ENCODE assay signal across 19 cellular contexts in genomic region chr18:76461692-76462325, GRCh38. TPM values are rescaled to one million over a fixed set of nuclear protein-coding genes. Genes with fewer than 3 reads are reported as not detected.
A peak's percentile ranks its signal among the peaks of the same experiment; 100 is the strongest.
DNase-seq lines count a peak whose midpoint lies in the region; ATAC-seq, FAIRE-seq and TF ChIP-seq lines count a peak whose summit lies in the region.
"Had no signal": no experiment of that assay in that cellular context is flagged by ENCODE, and none has a peak within 500 bp of the region (broad histone marks: within the 10 kb centered on the region; RNA-seq: fewer than 3 reads in every experiment).

No MANE protein-coding gene starts in this region.

- H3K9ac ChIP-seq in astrocyte (ENCODE audit: low read length): no peak overlapping the region

- peaks cover 25% of the 10 kb centered on the region for H3K4me1 Mint-ChIP-seq in astrocyte (ENCODE audit: low read depth, unreplicated experiment)

- no peak for TF ChIP-seq CTCF in astrocyte (IDR thresholded peaks at IDR 0.05; ENCODE audit: insufficient read depth, low read depth, low read length)
- no peak for TF ChIP-seq CTCF in lung (IDR thresholded peaks at IDR 0.05; ENCODE audit: control extremely low read depth, extremely low read depth)
- no peak for TF ChIP-seq CTCF in suprapubic skin (IDR thresholded peaks at IDR 0.05)

- no peak for TF ChIP-seq EP300 in suprapubic skin (IDR thresholded peaks at IDR 0.05)

- H3K4me1 ChIP-seq in astrocyte (ENCODE audit: insufficient read depth, low read length): peaks cover 34% of the 10 kb centered on the region
- peaks cover 0 to 10% of the 10 kb centered on the region in 2 donors for H3K4me1 ChIP-seq in lung (ENCODE audit: control insufficient read depth in 2 of 2, insufficient read depth in 2 of 2, low read length in 2 of 2)
- H3K4me1 ChIP-seq in suprapubic skin: peaks cover 23% of the 10 kb centered on the region
- H3K4me1 ChIP-seq: BE2C, SJCRH30 had no signal

- TF ChIP-seq POLR2A in suprapubic skin (IDR thresholded peaks at IDR 0.05): no peak

- H4K20me1 ChIP-seq in astrocyte (ENCODE audit: insufficient read depth, low read length): peaks cover 18% of the 10 kb centered on the region

- no peak overlapping the region for H3K4me3 Mint-ChIP-seq in astrocyte (ENCODE audit: unreplicated experiment)

- H2AFZ ChIP-seq in astrocyte (ENCODE audit: low read depth, low read length): no peak overlapping the region

- peaks cover 23% of the 10 kb centered on the region for H3K36me3 Mint-ChIP-seq in astrocyte (ENCODE audit: low read depth, unreplicated experiment)

- no peak for FAIRE-seq in astrocyte (lab: Jason Lieb, UNC)
- FAIRE-seq: GM12892 had no signal

- DNase-seq in H7: peak; percentile 41
- DNase-seq in astrocyte (ENCODE audit: low read depth): no peak
- DNase-seq in lung (ENCODE audit: low spot score): peak; percentile 22
- DNase-seq in suprapubic skin (ENCODE audit: low spot score in 2 of 2): peak; percentile 65 to 80
- DNase-seq in NCI-H345 treated with DMSO at 0.1 percent for 48 hours (lab: John Stamatoyannopoulos, UW; ENCODE audit: unreplicated experiment): no peak
- DNase-seq in DMS79 (lab: John Stamatoyannopoulos, UW): no peak
- no peak for DNase-seq in stimulated activated naive CD4-positive, alpha-beta T cell treated with Interleukin-2 at 50 U/mL for 16 hours (lab: John Stamatoyannopoulos, UW)
- DNase-seq: BE2C; CD8-positive, alpha-beta memory T cell; GF-D8; GOT3; KG1; NCI-H1436 treated with DMSO at 0.1 percent for 48 hours; NCI-H2029 treated with DMSO at 0.1 percent for 48 hours; NCI-H510A; NCI-H82; PC-3; SJCRH30 had no signal

- H3K79me2 ChIP-seq in astrocyte (ENCODE audit: insufficient read depth, low read length): peaks cover 83% of the 10 kb centered on the region

- H3K27me3 ChIP-seq in H7 (ENCODE audit: control insufficient read depth, insufficient read depth, low read length): no peaks in the 10 kb centered on the region
- H3K27me3 ChIP-seq in astrocyte (ENCODE audit: insufficient read depth, low read length): no peaks in the 10 kb centered on the region
- no peaks in the 10 kb centered on the region for H3K27me3 ChIP-seq in lung (ENCODE audit: control insufficient read depth, insufficient read depth)
- no peaks in the 10 kb centered on the region for H3K27me3 ChIP-seq in suprapubic skin
- H3K27me3 ChIP-seq: BE2C, SJCRH30 had no signal

- 91 to 95% methylated on average over 27 of the region's 27 CpGs for WGBS in lung, 2 donors
- 97% methylated on average over 26 of the region's 27 CpGs for WGBS in suprapubic skin

- no peaks in the 10 kb centered on the region for H3K9me3 Mint-ChIP-seq in astrocyte (ENCODE audit: unreplicated experiment)
- H3K9me3 Mint-ChIP-seq: CD8-positive, alpha-beta memory T cell had no signal

- H3K27me3 Mint-ChIP-seq in astrocyte (ENCODE audit: low read depth, unreplicated experiment): no peaks in the 10 kb centered on the region

- no peak overlapping the region for H3K4me2 ChIP-seq in astrocyte (ENCODE audit: low read length)

- H3K9me3 ChIP-seq in astrocyte (ENCODE audit: insufficient read depth, low read depth, low read length) (no peaks in the 10 kb centered on the region), lung (ENCODE audit: control insufficient read depth in 2 of 2, insufficient read depth in 1 of 2, low read length in 1 of 2) (no peaks in the 10 kb centered on the region), suprapubic skin (no peaks in the 10 kb centered on the region)
- H3K9me3 ChIP-seq: BE2C, SJCRH30 had no signal

- H3K27ac ChIP-seq in astrocyte (ENCODE audit: low read depth, low read length) (no peak overlapping the region), lung (ENCODE audit: low read depth in 1 of 2, low read length in 1 of 2) (no peak overlapping the region), suprapubic skin (no peak overlapping the region)
- H3K27ac ChIP-seq: SJCRH30 had no signal

- no peak for ATAC-seq in lung (ENCODE audit: insufficient read depth, low FRiP score)
- ATAC-seq: PC-3 had no signal

- H3K4me3 ChIP-seq in H7 (ENCODE audit: insufficient read depth, low read depth, low read length): no peak overlapping the region
- no peak overlapping the region for H3K4me3 ChIP-seq in astrocyte (ENCODE audit: insufficient read depth, low read depth, low read length)
- H3K4me3 ChIP-seq in lung: no peak overlapping the region
- no peak overlapping the region for H3K4me3 ChIP-seq in suprapubic skin
- H3K4me3 ChIP-seq: SJCRH30 had no signal

- H3K36me3 ChIP-seq in H7 (replicated peaks; ENCODE audit: control insufficient read depth, insufficient read depth, low read length): no peaks in the 10 kb centered on the region
- peaks cover 2% of the 10 kb centered on the region for H3K36me3 ChIP-seq in astrocyte (ENCODE audit: insufficient read depth, low read length)
- H3K36me3 ChIP-seq in lung (ENCODE audit: control insufficient read depth in 2 of 2, insufficient read depth in 2 of 2, low read length in 2 of 2): peaks cover 0 to 7% of the 10 kb centered on the region in 2 donors
- H3K36me3 ChIP-seq in suprapubic skin: peaks cover 13% of the 10 kb centered on the region
- H3K36me3 ChIP-seq: BE2C, SJCRH30 had no signal

- H3K27ac Mint-ChIP-seq in astrocyte (ENCODE audit: unreplicated experiment): peak overlapping the region; percentile 60
- H3K27ac Mint-ChIP-seq: CD8-positive, alpha-beta memory T cell had no signal

RNA-seq across cellular contexts. Expression of gene ZNF516, which starts 33.2 kb away (rescaled TPM):
- total RNA-seq in H7 (2014; rRNA removed; shearing (Covaris generic)): 41.8 and 53.9 TPM in 2 replicates
- 55.9 and 59.8 TPM in 2 replicates for total RNA-seq in astrocyte
- total RNA-seq in lung: 10 to 100 TPM; 44.3 to 45.4 TPM
- 1 to 10 TPM; 7.7 to 8.4 TPM for polyA plus RNA-seq in lung
- total RNA-seq in suprapubic skin: 10 to 100 TPM; 20.5 to 55.4 (median 22.4) TPM

Comparison
In these comparisons a context has a peak if more than half of its experiments do, and no peak if none do; other contexts are left out.
1. DNase-seq: peak in H7 (single experiment), lung (single experiment) and suprapubic skin (2 of 2); none in astrocyte (single experiment), NCI-H345 treated with DMSO at 0.1 percent for 48 hours (single experiment), DMS79 (single experiment) and stimulated activated naive CD4-positive, alpha-beta T cell treated with Interleukin-2 at 50 U/mL for 16 hours (single experiment).